1 cellular context compared by ENCODE assay signal in the genomic region with DNA sequence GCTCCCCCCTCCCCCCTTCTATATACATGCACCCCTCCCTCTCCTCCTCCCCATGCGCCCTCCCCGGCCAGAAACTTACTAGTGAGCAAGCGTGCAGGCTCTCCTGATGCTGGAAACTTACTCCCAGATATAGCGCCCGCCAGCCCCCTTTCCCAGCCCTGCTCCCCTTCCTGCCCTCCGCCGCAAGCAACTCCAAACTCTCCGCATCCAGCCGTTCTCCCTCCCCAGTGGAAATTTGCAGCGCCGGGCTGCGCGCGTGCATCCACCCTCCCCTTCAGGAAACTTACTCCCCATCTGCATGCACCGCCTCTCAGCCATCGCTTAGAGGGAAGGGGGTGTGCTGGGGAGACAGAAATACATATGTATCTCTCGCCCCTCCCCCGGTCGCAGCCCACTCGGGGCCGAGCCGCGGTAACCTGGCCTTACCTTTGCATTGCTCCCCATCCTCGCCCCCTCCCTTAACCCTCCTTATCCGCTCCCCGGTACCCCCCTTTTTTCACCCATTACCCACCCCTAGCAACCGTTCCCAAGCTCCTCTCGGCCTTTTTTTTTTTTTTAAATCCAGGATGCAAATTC.
TF ChIP-seq lines count a peak whose summit lies in the region.

A gene with protein sequence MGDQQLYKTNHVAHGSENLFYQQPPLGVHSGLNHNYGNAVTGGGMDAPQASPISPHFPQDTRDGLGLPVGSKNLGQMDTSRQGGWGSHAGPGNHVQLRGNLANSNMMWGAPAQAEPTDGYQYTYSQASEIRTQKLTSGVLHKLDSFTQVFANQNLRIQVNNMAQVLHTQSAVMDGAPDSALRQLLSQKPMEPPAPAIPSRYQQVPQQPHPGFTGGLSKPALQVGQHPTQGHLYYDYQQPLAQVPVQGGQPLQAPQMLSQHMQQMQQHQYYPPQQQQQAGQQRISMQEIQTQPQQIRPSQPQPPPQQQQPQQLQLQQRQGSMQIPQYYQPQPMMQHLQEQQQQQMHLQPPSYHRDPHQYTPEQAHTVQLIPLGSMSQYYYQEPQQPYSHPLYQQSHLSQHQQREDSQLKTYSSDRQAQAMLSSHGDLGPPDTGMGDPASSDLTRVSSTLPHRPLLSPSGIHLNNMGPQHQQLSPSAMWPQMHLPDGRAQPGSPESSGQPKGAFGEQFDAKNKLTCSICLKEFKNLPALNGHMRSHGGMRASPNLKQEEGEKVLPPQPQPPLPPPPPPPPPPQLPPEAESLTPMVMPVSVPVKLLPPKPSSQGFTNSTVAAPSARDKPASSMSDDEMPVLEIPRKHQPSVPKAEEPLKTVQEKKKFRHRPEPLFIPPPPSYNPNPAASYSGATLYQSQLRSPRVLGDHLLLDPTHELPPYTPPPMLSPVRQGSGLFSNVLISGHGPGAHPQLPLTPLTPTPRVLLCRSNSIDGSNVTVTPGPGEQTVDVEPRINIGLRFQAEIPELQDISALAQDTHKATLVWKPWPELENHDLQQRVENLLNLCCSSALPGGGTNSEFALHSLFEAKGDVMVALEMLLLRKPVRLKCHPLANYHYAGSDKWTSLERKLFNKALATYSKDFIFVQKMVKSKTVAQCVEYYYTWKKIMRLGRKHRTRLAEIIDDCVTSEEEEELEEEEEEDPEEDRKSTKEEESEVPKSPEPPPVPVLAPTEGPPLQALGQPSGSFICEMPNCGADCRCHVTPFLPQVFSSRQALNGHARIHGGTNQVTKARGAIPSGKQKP (N-terminal part only) (minus strand): TSS at position 332 of the 576 bp plus-strand sequence. CDS start 182,336 bp downstream, outside the sequence.

TF ChIP-seq in HepG2, 621 proteins besides CTCF, POLR2A, EP300 and RAD21:
- TF ChIP-seq ZNF607 (CRISPR knock-in tag; IDR thresholded peaks at IDR 0.05; ENCODE audit: borderline replicate concordance) (no peak), HNF4G (IDR thresholded peaks at IDR 0.05; ENCODE audit: borderline replicate concordance, low read depth, low read length) (no peak), HNF4G (CRISPR knock-in tag; IDR thresholded peaks at IDR 0.05; ENCODE audit: borderline replicate concordance, low read depth) (no peak), KLF12 (CRISPR knock-in tag; IDR thresholded peaks at IDR 0.05; ENCODE audit: borderline replicate concordance) (no peak), ZNF652 (CRISPR knock-in tag; IDR thresholded peaks at IDR 0.05; ENCODE audit: borderline replicate concordance, low read depth) (no peak)
